ENCODE assay signal across 1 cellular context in the genomic region with DNA sequence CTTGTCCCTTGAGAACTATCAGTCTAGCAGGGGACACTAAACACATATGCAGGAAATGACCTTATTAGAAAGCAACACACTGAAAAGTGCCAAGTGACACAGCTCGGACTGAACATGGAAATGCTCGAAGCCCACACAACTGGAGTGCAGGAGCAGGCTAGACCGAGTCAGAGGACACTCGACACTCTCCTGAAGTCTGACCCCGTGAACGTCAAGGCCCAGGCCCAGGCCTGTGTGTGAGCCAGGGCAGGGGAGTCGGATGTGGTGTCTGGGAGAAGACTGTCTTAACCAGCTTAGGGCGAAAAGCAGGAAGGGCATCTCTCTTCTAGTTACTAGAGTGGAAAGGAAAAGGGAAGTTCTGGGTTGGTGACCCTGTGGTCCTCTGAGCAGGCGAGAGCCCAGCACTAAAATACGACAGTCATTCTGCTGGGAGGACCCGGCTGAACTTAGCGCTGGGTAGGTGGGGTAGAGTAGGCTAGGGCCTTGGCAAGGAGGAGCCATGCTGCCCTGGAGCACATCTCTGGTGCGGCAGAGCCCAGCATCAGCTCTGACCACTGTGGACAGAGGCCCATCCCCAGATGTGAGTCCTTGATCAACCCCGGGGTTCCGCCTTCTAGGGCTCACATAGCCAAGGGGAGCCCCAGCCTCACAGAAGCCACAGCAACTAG.
TF ChIP-seq lines count a peak whose summit lies in the region.

No MANE protein-coding gene starts in this region.

TF ChIP-seq in H1, 55 proteins besides CTCF, POLR2A, EP300 and RAD21:
- no peak for TF ChIP-seq CTBP2 (IDR thresholded peaks at IDR 0.05; ENCODE audit: borderline replicate concordance, insufficient read depth, insufficient read length, low read length)
- no peak for TF ChIP-seq ASH2L (IDR thresholded peaks at IDR 0.05; ENCODE audit: low read length)
- TF ChIP-seq SP4 (IDR thresholded peaks at IDR 0.05; ENCODE audit: low read length) = no peak
- no peak for TF ChIP-seq EGR1 (IDR thresholded peaks at IDR 0.05; ENCODE audit: borderline replicate concordance, low read depth, low read length)
